Comparison of ENCODE assay signal across 32 cellular contexts in the genomic region with DNA sequence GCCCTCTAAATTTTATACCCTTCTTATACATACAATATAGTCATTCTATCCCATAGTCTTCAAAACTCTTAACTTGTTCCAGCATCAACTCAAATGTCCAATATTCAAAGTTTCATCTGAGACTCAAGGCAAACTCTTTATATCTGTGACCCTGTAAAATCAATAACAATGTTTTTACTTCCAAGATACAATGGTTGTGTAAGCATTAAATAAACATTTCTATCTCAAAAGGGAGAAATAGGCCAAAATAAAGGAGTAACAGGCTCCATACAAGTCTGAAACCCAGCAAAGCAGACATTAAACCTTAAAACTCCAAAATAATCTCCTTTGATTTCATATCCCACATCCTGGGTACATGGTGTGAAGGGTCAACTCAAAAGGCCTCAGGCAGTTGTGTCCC.
DNase-seq lines count a peak whose midpoint lies in the region; ATAC-seq and TF ChIP-seq lines count a peak whose summit lies in the region.
"Had no signal": no experiment of that assay in that cellular context is flagged by ENCODE, and none has a peak within 500 bp of the region (broad histone marks: within the 10 kb centered on the region; RNA-seq: fewer than 3 reads in every experiment).

No MANE protein-coding gene starts in this region.

- no peaks in the 10 kb centered on the region for H3K9me2 ChIP-seq in neural cell (ENCODE audit: insufficient read depth, low read length)

- H3K27ac Mint-ChIP-seq in glutamatergic neuron (ENCODE audit: unreplicated experiment), result peak overlapping the region; percentile 84
- H3K27ac Mint-ChIP-seq: B cell; CD4-positive, alpha-beta memory T cell; CD4-positive, alpha-beta T cell; CD4-positive, CD25-positive, alpha-beta regulatory T cell; CD8-positive, alpha-beta memory T cell; CD8-positive, alpha-beta T cell had no signal

- H3K4me3 ChIP-seq in neural cell (ENCODE audit: low read length) (no peak overlapping the region), left lung (no peak overlapping the region)
- H3K4me3 ChIP-seq: A549; BLaER1; BLaER1 treated with 17β-estradiol and CSF1 and Interleukin-3, amounts not matched to agents 10 nM and 100 nM had no signal

- no peak for TF ChIP-seq RAD21 in neural cell (conservative IDR thresholded peaks at IDR 0.05)

- H3K4me1 ChIP-seq in left lung, result no peaks in the 10 kb centered on the region
- H3K4me1 ChIP-seq: A549; BE2C; BLaER1; BLaER1 treated with 17β-estradiol and CSF1 and Interleukin-3, amounts not matched to agents 10 nM and 100 nM; Caco-2 had no signal

- H3K9ac ChIP-seq in neural cell (ENCODE audit: low read length), result no peak overlapping the region
- H3K9ac ChIP-seq: BLaER1; BLaER1 treated with 17β-estradiol and CSF1 and Interleukin-3, amounts not matched to agents 10 nM and 100 nM had no signal

- H2AFZ ChIP-seq in neural cell (ENCODE audit: low read depth, low read length), result no peak overlapping the region

- intact Hi-C loops in left lung (cut with DNase I), result no loop called here

- no peaks in the 10 kb centered on the region for H3F3A ChIP-seq in neural cell (ENCODE audit: insufficient read depth, low read length, poor library complexity, severe bottlenecking)

- H3K27me3 ChIP-seq in neural cell (ENCODE audit: insufficient read depth, low read depth, low read length) (no peaks in the 10 kb centered on the region), left lung (no peaks in the 10 kb centered on the region)
- H3K27me3 ChIP-seq: BE2C; BLaER1; BLaER1 treated with 17β-estradiol and CSF1 and Interleukin-3, amounts not matched to agents 10 nM and 100 nM had no signal

- peaks cover 9% of the 10 kb centered on the region for H3K9me3 Mint-ChIP-seq in glutamatergic neuron (ENCODE audit: unreplicated experiment)
- H3K9me3 Mint-ChIP-seq: CD4-positive, alpha-beta T cell; CD8-positive, alpha-beta T cell had no signal

- ATAC-seq in left lobe of liver (peak; percentile 58), left lung (no peak)
- ATAC-seq: A549; CD8-positive, alpha-beta T cell had no signal

- H3K27me3 Mint-ChIP-seq in glutamatergic neuron (ENCODE audit: unreplicated experiment), result peaks cover 3% of the 10 kb centered on the region
- H3K27me3 Mint-ChIP-seq: B cell; CD4-positive, alpha-beta memory T cell; CD4-positive, alpha-beta T cell; CD4-positive, CD25-positive, alpha-beta regulatory T cell; CD8-positive, alpha-beta memory T cell had no signal

- no peaks in the 10 kb centered on the region for H4K20me1 ChIP-seq in neural cell (ENCODE audit: insufficient read depth)
- H4K20me1 ChIP-seq: BLaER1; BLaER1 treated with 17β-estradiol and CSF1 and Interleukin-3, amounts not matched to agents 10 nM and 100 nM had no signal

- no peak overlapping the region for H3K4me2 ChIP-seq in neural cell (ENCODE audit: low read length)
- H3K4me2 ChIP-seq: A549; BLaER1; BLaER1 treated with 17β-estradiol and CSF1 and Interleukin-3, amounts not matched to agents 10 nM and 100 nM had no signal

- no peaks in the 10 kb centered on the region for H3K36me3 Mint-ChIP-seq in glutamatergic neuron (ENCODE audit: unreplicated experiment)
- H3K36me3 Mint-ChIP-seq: CD14-positive monocyte; CD4-positive, alpha-beta memory T cell; CD4-positive, CD25-positive, alpha-beta regulatory T cell; CD8-positive, alpha-beta memory T cell; CD8-positive, alpha-beta T cell had no signal

- no peak for TF ChIP-seq EP300 in neural cell (conservative IDR thresholded peaks at IDR 0.05; ENCODE audit: poor library complexity, severe bottlenecking)

- H3K79me2 ChIP-seq in neural cell (replicated peaks; ENCODE audit: insufficient read depth, low read length), result no peaks in the 10 kb centered on the region

- no peak overlapping the region for H3K4me3 Mint-ChIP-seq in glutamatergic neuron (ENCODE audit: unreplicated experiment)
- H3K4me3 Mint-ChIP-seq: B cell; CD14-positive monocyte; CD4-positive, alpha-beta memory T cell; CD4-positive, alpha-beta T cell; CD4-positive, CD25-positive, alpha-beta regulatory T cell; CD8-positive, alpha-beta memory T cell; CD8-positive, alpha-beta T cell had no signal

- no peak for DNase-seq in glutamatergic neuron
- DNase-seq in left lobe of liver (ENCODE audit: low spot score), result no peak
- DNase-seq in DMS79 (lab: John Stamatoyannopoulos, UW), result no peak
- DNase-seq in SW 1271 (lab: John Stamatoyannopoulos, UW), result no peak
- DNase-seq in left lung, result no peak
- DNase-seq: 8988T; ACHN; AML-193; BE2C; C1 segment of cervical spinal cord; Caco-2; Calu3; CD4-positive, alpha-beta memory T cell; CD4-positive, alpha-beta T cell; CD4-positive, CD25-positive, alpha-beta regulatory T cell; CD8-positive, alpha-beta memory T cell; CD8-positive, alpha-beta T cell; COR-L47; DMS 273 treated with DMSO at 0.1 percent for 48 hours; DMS153; DMS53; DMS79 treated with DMSO at 0.1 percent for 48 hours; DND-41; EL had no signal

- no peaks in the 10 kb centered on the region for H3K9me3 ChIP-seq in neural cell (ENCODE audit: low read length)
- H3K9me3 ChIP-seq in left lung, result no peaks in the 10 kb centered on the region
- H3K9me3 ChIP-seq: A549, BE2C, Caco-2 had no signal

- H3K27ac ChIP-seq in neural cell (ENCODE audit: low read length) (peak overlapping the region; percentile 25), left lung (no peak overlapping the region)
- H3K27ac ChIP-seq: 22Rv1; A549; BLaER1; BLaER1 treated with 17β-estradiol and CSF1 and Interleukin-3, amounts not matched to agents 10 nM and 100 nM; C4-2B had no signal

- H3K36me3 ChIP-seq in neural cell (ENCODE audit: insufficient read depth, low read length) (no peaks in the 10 kb centered on the region), left lung (no peaks in the 10 kb centered on the region)
- H3K36me3 ChIP-seq: BE2C; BLaER1; BLaER1 treated with 17β-estradiol and CSF1 and Interleukin-3, amounts not matched to agents 10 nM and 100 nM had no signal

- TF ChIP-seq CTCF in glutamatergic neuron (IDR thresholded peaks at IDR 0.05; ENCODE audit: partially characterized antibody, unreplicated experiment), result no peak
- no peak for TF ChIP-seq CTCF in neural cell (IDR thresholded peaks at IDR 0.05; ENCODE audit: poor library complexity, severe bottlenecking)
- TF ChIP-seq CTCF in left lung (IDR thresholded peaks at IDR 0.05), result no peak

- peaks cover 32% of the 10 kb centered on the region for H3K4me1 Mint-ChIP-seq in glutamatergic neuron (ENCODE audit: low read depth, unreplicated experiment)
- H3K4me1 Mint-ChIP-seq: B cell; CD14-positive monocyte; CD4-positive, alpha-beta memory T cell; CD4-positive, CD25-positive, alpha-beta regulatory T cell; CD8-positive, alpha-beta memory T cell had no signal

TF ChIP-seq in neural cell, 6 proteins besides CTCF, POLR2A, EP300 and RAD21:
- no peak for TF ChIP-seq EZH2 (IDR thresholded peaks at IDR 0.05; ENCODE audit: borderline replicate concordance, insufficient read depth, low read length, poor library complexity, severe bottlenecking)
- no peak for TF ChIP-seq POLR2AphosphoS5 (IDR thresholded peaks at IDR 0.05)
- no peak for TF ChIP-seq MXI1 (conservative IDR thresholded peaks at IDR 0.05; ENCODE audit: poor library complexity, severe bottlenecking)
- TF ChIP-seq, protein P1, sequence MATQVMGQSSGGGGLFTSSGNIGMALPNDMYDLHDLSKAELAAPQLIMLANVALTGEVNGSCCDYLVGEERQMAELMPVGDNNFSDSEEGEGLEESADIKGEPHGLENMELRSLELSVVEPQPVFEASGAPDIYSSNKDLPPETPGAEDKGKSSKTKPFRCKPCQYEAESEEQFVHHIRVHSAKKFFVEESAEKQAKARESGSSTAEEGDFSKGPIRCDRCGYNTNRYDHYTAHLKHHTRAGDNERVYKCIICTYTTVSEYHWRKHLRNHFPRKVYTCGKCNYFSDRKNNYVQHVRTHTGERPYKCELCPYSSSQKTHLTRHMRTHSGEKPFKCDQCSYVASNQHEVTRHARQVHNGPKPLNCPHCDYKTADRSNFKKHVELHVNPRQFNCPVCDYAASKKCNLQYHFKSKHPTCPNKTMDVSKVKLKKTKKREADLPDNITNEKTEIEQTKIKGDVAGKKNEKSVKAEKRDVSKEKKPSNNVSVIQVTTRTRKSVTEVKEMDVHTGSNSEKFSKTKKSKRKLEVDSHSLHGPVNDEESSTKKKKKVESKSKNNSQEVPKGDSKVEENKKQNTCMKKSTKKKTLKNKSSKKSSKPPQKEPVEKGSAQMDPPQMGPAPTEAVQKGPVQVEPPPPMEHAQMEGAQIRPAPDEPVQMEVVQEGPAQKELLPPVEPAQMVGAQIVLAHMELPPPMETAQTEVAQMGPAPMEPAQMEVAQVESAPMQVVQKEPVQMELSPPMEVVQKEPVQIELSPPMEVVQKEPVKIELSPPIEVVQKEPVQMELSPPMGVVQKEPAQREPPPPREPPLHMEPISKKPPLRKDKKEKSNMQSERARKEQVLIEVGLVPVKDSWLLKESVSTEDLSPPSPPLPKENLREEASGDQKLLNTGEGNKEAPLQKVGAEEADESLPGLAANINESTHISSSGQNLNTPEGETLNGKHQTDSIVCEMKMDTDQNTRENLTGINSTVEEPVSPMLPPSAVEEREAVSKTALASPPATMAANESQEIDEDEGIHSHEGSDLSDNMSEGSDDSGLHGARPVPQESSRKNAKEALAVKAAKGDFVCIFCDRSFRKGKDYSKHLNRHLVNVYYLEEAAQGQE (IDR thresholded peaks at IDR 0.05; ENCODE audit: borderline replicate concordance), result no peak
- no peak for TF ChIP-seq SMC3 (conservative IDR thresholded peaks at IDR 0.05; ENCODE audit: poor library complexity)
